Comparison of ENCODE assay signal across 9 cellular contexts in genomic region chr4:6548201-6548881, GRCh38. TPM values are rescaled to one million over a fixed set of nuclear protein-coding genes. Genes with fewer than 3 reads are reported as not detected.
DNase-seq lines count a peak whose midpoint lies in the region; ATAC-seq, FAIRE-seq and TF ChIP-seq lines count a peak whose summit lies in the region.
"Had no signal": no experiment of that assay in that cellular context is flagged by ENCODE, and none has a peak within 500 bp of the region (broad histone marks: within the 10 kb centered on the region; RNA-seq: fewer than 3 reads in every experiment).

No MANE protein-coding gene starts in this region.

- peak; percentile 30 to 51 for DNase-seq in A549 (ENCODE audit: low read depth in 1 of 2, low spot score in 1 of 2)
- no peak for DNase-seq in GM12864 (ENCODE audit: low read depth)
- DNase-seq in NCI-H748 treated with DMSO at 0.1 percent for 48 hours (lab: John Stamatoyannopoulos, UW) = peak; percentile 25
- no peak for DNase-seq in epithelial cell of proximal tubule (ENCODE audit: low read depth)
- DNase-seq in smooth muscle cell (lab: John Stamatoyannopoulos, UW; ENCODE audit: unreplicated experiment) = no peak
- DNase-seq in activated gamma-delta T cell (lab: John Stamatoyannopoulos, UW) = no peak

- peak; percentile 83 to 93 for ATAC-seq in A549
- no peak for ATAC-seq in HG02571 (IDR thresholded peaks at IDR 0.05; ENCODE audit: unreplicated experiment)
- ATAC-seq in GM18870 (IDR thresholded peaks at IDR 0.05; ENCODE audit: unreplicated experiment) = no peak

- H3K4me2 ChIP-seq in A549 = no peak overlapping the region
- H3K4me2 ChIP-seq in smooth muscle cell = no peak overlapping the region

- no peaks in the 10 kb centered on the region for H4K20me1 ChIP-seq in smooth muscle cell (ENCODE audit: low read depth)

- CTCF ChIA-PET in A549 (lab: Yijun Ruan, JAX) = interaction anchor here (0.8 to 6.6 kb wide), 17 partner anchors 9 to 298 kb away, joined by 3 to 36 read pairs (median 8); no protein-coding TSS in a partner anchor

- WGBS in A549 (ENCODE audit: missing lambda C conversion rate) = 36% methylated on average over 8 of the region's 8 CpGs
- WGBS in smooth muscle cell (ENCODE audit: low lambda C conversion rate) = 71% methylated on average over 8 of the region's 8 CpGs

- no peak overlapping the region for H3K9ac ChIP-seq in smooth muscle cell (ENCODE audit: low read depth)

- FAIRE-seq in A549 (lab: Jason Lieb, UNC) = no peak
- FAIRE-seq: astrocyte had no signal

- H3K27ac ChIP-seq in A549 (no peak overlapping the region), smooth muscle cell (ENCODE audit: low read depth) (no peak overlapping the region)

- TF ChIP-seq POLR2A in A549 (IDR thresholded peaks at IDR 0.05; ENCODE audit: low read length) = no peak

- H2AFZ ChIP-seq in smooth muscle cell (ENCODE audit: low read depth) = no peak overlapping the region

- TF ChIP-seq EP300 in A549 (IDR thresholded peaks at IDR 0.05) = no peak

- TF ChIP-seq RAD21 in A549 (conservative IDR thresholded peaks at IDR 0.05 in 1 of 2, IDR thresholded peaks at IDR 0.05 in 1 of 2) = peak; percentile 43 to 55; a peak in 4 of 5 replicates

- no peaks in the 10 kb centered on the region for H3K36me3 ChIP-seq in smooth muscle cell (ENCODE audit: low read depth)

- TF ChIP-seq CTCF in A549 (IDR thresholded peaks at IDR 0.05) = no peak; the same call in 2 of the 3 replicates
- peak; percentile 24 for TF ChIP-seq CTCF in GM12864 (IDR thresholded peaks at IDR 0.05; ENCODE audit: low read depth, low read length, missing control alignments)
- peak; percentile 52 for TF ChIP-seq CTCF in epithelial cell of proximal tubule (conservative IDR thresholded peaks at IDR 0.05; ENCODE audit: low read depth, low read length)
- TF ChIP-seq CTCF in smooth muscle cell (IDR thresholded peaks at IDR 0.05; ENCODE audit: borderline replicate concordance, insufficient read depth, poor library complexity, severe bottlenecking) = peak; percentile 27

- peaks cover 11% of the 10 kb centered on the region; the same call in 2 of the 3 replicates for H3K9me3 ChIP-seq in A549
- H3K9me3 ChIP-seq in smooth muscle cell (replicated peaks; ENCODE audit: low read depth) = peaks cover 2% of the 10 kb centered on the region

- H3F3A ChIP-seq in smooth muscle cell (ENCODE audit: low read depth) = no peaks in the 10 kb centered on the region

- POLR2A ChIA-PET in A549 (lab: Yijun Ruan, JAX) = no interaction called here

- no peaks in the 10 kb centered on the region for H3K79me2 ChIP-seq in smooth muscle cell (ENCODE audit: low read depth)

- no peaks in the 10 kb centered on the region for H3K4me1 ChIP-seq in A549
- no peaks in the 10 kb centered on the region for H3K4me1 ChIP-seq in smooth muscle cell (ENCODE audit: low read depth)

- H3K27me3 ChIP-seq in smooth muscle cell (ENCODE audit: low read depth) = peaks cover 12% of the 10 kb centered on the region

- H3K4me3 ChIP-seq in A549 (no peak overlapping the region), GM12864 (ENCODE audit: low read depth, low read length) (no peak overlapping the region), epithelial cell of proximal tubule (ENCODE audit: low read depth, low read length) (no peak overlapping the region), smooth muscle cell (no peak overlapping the region)

TF ChIP-seq in A549, 52 proteins besides CTCF, POLR2A, EP300 and RAD21:
- TF ChIP-seq NFE2L2 (conservative IDR thresholded peaks at IDR 0.05; ENCODE audit: low read length) (no peak), HOXA7 (CRISPR knock-in tag; IDR thresholded peaks at IDR 0.05) (no peak), ZFP36 (IDR thresholded peaks at IDR 0.05; ENCODE audit: borderline replicate concordance, partially characterized antibody) (no peak), HEYL (CRISPR knock-in tag; IDR thresholded peaks at IDR 0.05) (no peak), TFCP2L1 (CRISPR knock-in tag; IDR thresholded peaks at IDR 0.05) (no peak), HES2 (IDR thresholded peaks at IDR 0.05) (no peak), ZSCAN20 (CRISPR knock-in tag; IDR thresholded peaks at IDR 0.05) (no peak), SREBF2 (IDR thresholded peaks at IDR 0.05) (no peak), CBX2 (IDR thresholded peaks at IDR 0.05; ENCODE audit: borderline replicate concordance, low read depth) (no peak), MAFK (IDR thresholded peaks at IDR 0.05; ENCODE audit: partially characterized antibody) (no peak), RNF2 (IDR thresholded peaks at IDR 0.05; ENCODE audit: borderline replicate concordance, low read depth) (no peak), CEBPB (IDR thresholded peaks at IDR 0.05) (no peak), FOSL2 (IDR thresholded peaks at IDR 0.05) (no peak), FOSL2 (CRISPR knock-in tag; IDR thresholded peaks at IDR 0.05) (no peak)

RNA-seq across cellular contexts. Expression of gene MAN2B2, which starts 26.6 kb away (rescaled TPM):
- polyA plus RNA-seq in A549 (2011; rRNA removed) = 6.3 and 6.5 TPM in 2 replicates
- 6.2 and 8.4 TPM in 2 replicates for polyA plus RNA-seq in A549 (2012; cell fraction: cytosol; rRNA removed)
- polyA plus RNA-seq in A549 (2012; cell fraction: nucleus; rRNA removed) = 17.8 and 25.6 TPM in 2 replicates
- polyA plus RNA-seq in A549 (2017; fragmentation: RNase III; extraction: RNeasy Plus Mini Kit Qiagen cat#74134 plus additional on column Dnase treatment) = 7.5 to 8.4 TPM (median 8.4 TPM) in 3 replicates
- polyA minus RNA-seq in A549 (2011; rRNA and poly(A)+ RNA removed) = 10.6 and 11.0 TPM in 2 replicates
- total RNA-seq in epithelial cell of proximal tubule = 13.0 and 20.6 TPM in 2 replicates
- total RNA-seq in smooth muscle cell = 15.5 and 18.3 TPM in 2 replicates
- polyA plus RNA-seq in smooth muscle cell = 14.5 and 19.6 TPM in 2 replicates

Comparison
In these comparisons a context has a peak if more than half of its experiments do, and no peak if none do; other contexts are left out.
1. ATAC-seq: peak in A549 (2 of 2); none in HG02571 (single experiment) and GM18870 (single experiment).
2. DNase-seq: peak in A549 (2 of 2) and NCI-H748 treated with DMSO at 0.1 percent for 48 hours (single experiment); none in GM12864 (single experiment), epithelial cell of proximal tubule (single experiment), smooth muscle cell (single experiment) and activated gamma-delta T cell (single experiment).